Comparison of ENCODE assay signal across 16 cellular contexts in genomic region chr1:229104654-229105053, GRCh38.
DNase-seq lines count a peak whose midpoint lies in the region; ATAC-seq and TF ChIP-seq lines count a peak whose summit lies in the region.
"Had no signal": no experiment of that assay in that cellular context is flagged by ENCODE, and none has a peak within 500 bp of the region (broad histone marks: within the 10 kb centered on the region; RNA-seq: fewer than 3 reads in every experiment).

No MANE protein-coding gene starts in this region.

- ATAC-seq in omental fat pad (ENCODE audit: low FRiP score) (no peak), HG02885 (IDR thresholded peaks at IDR 0.05; ENCODE audit: poor library complexity, unreplicated experiment) (no peak)

- no peaks in the 10 kb centered on the region for H4K20me1 ChIP-seq in BLaER1

- peaks cover 34% of the 10 kb centered on the region for H3K4me1 ChIP-seq in BLaER1
- peaks cover 23 to 49% of the 10 kb centered on the region in 2 donors for H3K4me1 ChIP-seq in ascending aorta
- peaks cover 22 to 76% (median 63%) of the 10 kb centered on the region in 4 donors for H3K4me1 ChIP-seq in liver (ENCODE audit: control insufficient read depth in 4 of 4, insufficient read depth in 4 of 4, low read length in 3 of 4)
- peaks cover 0 to 74% (median 56%) of the 10 kb centered on the region in 4 donors for H3K4me1 ChIP-seq in tibial artery
- H3K4me1 ChIP-seq: HAP-1 had no signal

- H3K9ac ChIP-seq in BLaER1 (no peak overlapping the region), liver (ENCODE audit: low read depth in 1 of 2, low read length in 2 of 2) (no peak overlapping the region)

- H3K9me3 ChIP-seq in BLaER1 (no peaks in the 10 kb centered on the region), ascending aorta (no peaks in the 10 kb centered on the region), liver (ENCODE audit: control insufficient read depth in 4 of 4, low read length in 3 of 4) (no peaks in the 10 kb centered on the region), tibial artery (no peaks in the 10 kb centered on the region)
- H3K9me3 ChIP-seq: HAP-1 had no signal

- H3K4me2 ChIP-seq in BLaER1, result peak overlapping the region; percentile 19; the same call in 1 of the 2 replicates

- H3K4me3 ChIP-seq in BLaER1, result no peak overlapping the region
- no peak overlapping the region for H3K4me3 ChIP-seq in ascending aorta
- no peak overlapping the region for H3K4me3 ChIP-seq in liver (ENCODE audit: low read depth in 1 of 3, low read length in 3 of 3)
- no peak overlapping the region for H3K4me3 ChIP-seq in tibial artery
- H3K4me3 ChIP-seq: HAP-1 had no signal

- H3K36me3 ChIP-seq in BLaER1, result no peaks in the 10 kb centered on the region
- H3K36me3 ChIP-seq in ascending aorta, result no peaks in the 10 kb centered on the region
- H3K36me3 ChIP-seq in liver (ENCODE audit: control insufficient read depth in 4 of 4, insufficient read depth in 3 of 4, low read depth in 1 of 4, low read length in 3 of 4), result no peaks in the 10 kb centered on the region
- H3K36me3 ChIP-seq in tibial artery, result no peaks in the 10 kb centered on the region
- H3K36me3 ChIP-seq: HAP-1 had no signal

- H3K27me3 ChIP-seq in BLaER1 (no peaks in the 10 kb centered on the region), ascending aorta (no peaks in the 10 kb centered on the region), liver (ENCODE audit: control insufficient read depth in 4 of 4, insufficient read depth in 4 of 4, low read length in 3 of 4) (no peaks in the 10 kb centered on the region), tibial artery (no peaks in the 10 kb centered on the region)

- WGBS in liver, result 58% methylated on average over 2 of the region's 2 CpGs

- TF ChIP-seq CTCF in ascending aorta (IDR thresholded peaks at IDR 0.05), result no peak
- no peak for TF ChIP-seq CTCF in liver (IDR thresholded peaks at IDR 0.05; ENCODE audit: low read depth, low read length, missing input control)
- no peak for TF ChIP-seq CTCF in tibial artery (IDR thresholded peaks at IDR 0.05)
- TF ChIP-seq CTCF in omental fat pad (IDR thresholded peaks at IDR 0.05), result no peak

- DNase-seq in ascending aorta (ENCODE audit: low spot score in 2 of 2), result no peak
- DNase-seq in tibial artery, result no peak
- no peak for DNase-seq in omental fat pad (ENCODE audit: low spot score)
- no peak for DNase-seq in NCI-H526 (lab: John Stamatoyannopoulos, UW)
- DNase-seq: 8988T; C1 segment of cervical spinal cord; CD4-positive, alpha-beta memory T cell; DND-41; GDM1; GOT3; KBM-7 had no signal

- TF ChIP-seq RAD21 in liver (IDR thresholded peaks at IDR 0.05), result no peak

- H3K27ac ChIP-seq in BLaER1, result no peak overlapping the region
- peak overlapping the region; percentile 53 to 88 for H3K27ac ChIP-seq in ascending aorta
- peak overlapping the region; percentile 1 to 58 for H3K27ac ChIP-seq in liver (ENCODE audit: low read depth in 1 of 2, low read length in 2 of 2)
- H3K27ac ChIP-seq in tibial artery, result peak overlapping the region; percentile 89 to 90
- H3K27ac ChIP-seq: HL-60 had no signal

- intact Hi-C loops in ascending aorta (cut with DNase I), result loop anchor here (5.0 kb wide), 1 partner anchor 697 kb away; the partner anchor contains the start of gene TRIM11
- intact Hi-C loops in tibial artery (cut with DNase I; ENCODE audit: low total_unique reads), result no loop called here

TF ChIP-seq in liver, 16 proteins besides CTCF, POLR2A, EP300 and RAD21:
- TF ChIP-seq TAF1 (conservative IDR thresholded peaks at IDR 0.05), result no peak
- TF ChIP-seq, protein P1, sequence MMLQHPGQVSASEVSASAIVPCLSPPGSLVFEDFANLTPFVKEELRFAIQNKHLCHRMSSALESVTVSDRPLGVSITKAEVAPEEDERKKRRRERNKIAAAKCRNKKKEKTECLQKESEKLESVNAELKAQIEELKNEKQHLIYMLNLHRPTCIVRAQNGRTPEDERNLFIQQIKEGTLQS (IDR thresholded peaks at IDR 0.05), result no peak
- no peak for TF ChIP-seq YY1 (IDR thresholded peaks at IDR 0.05)
- TF ChIP-seq FOXA2 (IDR thresholded peaks at IDR 0.05), result no peak
- TF ChIP-seq EGR1 (IDR thresholded peaks at IDR 0.05; ENCODE audit: low read depth in 2 of 2), result no peak
- TF ChIP-seq GABPA (IDR thresholded peaks at IDR 0.05 in 1 of 2, conservative IDR thresholded peaks at IDR 0.05 in 1 of 2), result no peak
- TF ChIP-seq RXRA (IDR thresholded peaks at IDR 0.05), result no peak
- TF ChIP-seq SP1 (IDR thresholded peaks at IDR 0.05), result no peak
- TF ChIP-seq HNF4G (IDR thresholded peaks at IDR 0.05), result no peak
TF ChIP-seq in liver: peak in this region for 0.
